In the genomic region with DNA sequence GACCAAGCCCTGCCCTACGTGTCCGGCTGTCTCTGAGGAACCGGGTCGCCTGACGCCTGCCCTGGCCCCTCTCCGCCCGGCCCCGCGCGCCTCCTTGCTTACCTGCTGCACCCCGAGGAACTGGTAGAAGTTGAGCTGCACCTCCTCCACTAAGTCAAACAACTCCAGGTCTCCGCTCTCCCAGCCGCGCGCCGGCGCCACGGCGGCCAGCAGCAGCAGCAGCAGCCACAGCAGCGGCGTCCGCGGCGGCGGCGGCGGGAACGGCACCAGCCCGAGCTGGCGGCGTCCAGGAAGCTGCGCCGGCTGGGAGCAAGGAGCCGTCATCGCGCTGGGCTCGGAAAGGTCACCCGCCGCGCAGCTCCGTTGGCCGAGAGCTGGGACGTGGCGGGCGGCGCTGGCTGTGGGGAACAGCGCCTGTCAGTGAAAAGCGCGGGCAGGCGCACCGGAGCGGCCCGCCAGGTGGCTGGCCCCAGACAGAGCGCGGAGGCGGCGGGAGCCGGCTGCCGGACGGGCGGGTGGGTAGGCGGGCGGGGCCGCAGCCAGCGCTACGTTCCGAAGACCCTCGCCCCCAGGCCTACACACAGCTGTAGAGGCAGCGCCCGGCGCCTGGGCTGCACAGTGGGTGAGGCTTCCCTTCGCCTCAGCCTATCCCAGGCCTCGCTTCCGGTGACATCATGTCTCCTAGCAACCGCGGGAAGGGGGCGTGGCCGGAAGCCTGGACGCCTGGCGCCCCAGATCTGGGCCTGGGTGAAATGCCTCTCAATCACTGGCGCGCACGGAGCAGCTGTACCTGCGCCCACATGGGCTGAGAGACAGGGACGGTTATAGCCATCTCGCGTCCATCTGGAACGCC, we compare ENCODE assay signal across 8 cellular contexts. TPM values are rescaled to one million over a fixed set of nuclear protein-coding genes. Genes with fewer than 3 reads are reported as not detected.
DNase-seq lines count a peak whose midpoint lies in the region; ATAC-seq and TF ChIP-seq lines count a peak whose summit lies in the region.

A gene with protein sequence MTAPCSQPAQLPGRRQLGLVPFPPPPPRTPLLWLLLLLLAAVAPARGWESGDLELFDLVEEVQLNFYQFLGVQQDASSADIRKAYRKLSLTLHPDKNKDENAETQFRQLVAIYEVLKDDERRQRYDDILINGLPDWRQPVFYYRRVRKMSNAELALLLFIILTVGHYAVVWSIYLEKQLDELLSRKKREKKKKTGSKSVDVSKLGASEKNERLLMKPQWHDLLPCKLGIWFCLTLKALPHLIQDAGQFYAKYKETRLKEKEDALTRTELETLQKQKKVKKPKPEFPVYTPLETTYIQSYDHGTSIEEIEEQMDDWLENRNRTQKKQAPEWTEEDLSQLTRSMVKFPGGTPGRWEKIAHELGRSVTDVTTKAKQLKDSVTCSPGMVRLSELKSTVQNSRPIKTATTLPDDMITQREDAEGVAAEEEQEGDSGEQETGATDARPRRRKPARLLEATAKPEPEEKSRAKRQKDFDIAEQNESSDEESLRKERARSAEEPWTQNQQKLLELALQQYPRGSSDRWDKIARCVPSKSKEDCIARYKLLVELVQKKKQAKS (minus strand): TSS at position 620 of the 853 bp plus-strand sequence. CDS start 296 bp downstream, at position 324.

- POLR2A ChIA-PET in AG04449 (lab: Yijun Ruan, JAX), result interaction anchor here (0.6 to 1.2 kb wide), 3 partner anchors 10 to 822 kb away, joined by 3 to 4 read pairs (median 3); no protein-coding TSS in a partner anchor

- TF ChIP-seq CTCF in AG04449 (IDR thresholded peaks at IDR 0.05; ENCODE audit: insufficient read depth, low read length, missing control alignments) (no peak), VCaP (conservative IDR thresholded peaks at IDR 0.05) (0 out of 2 replicates have a peak, but pooled peaks have one; percentile 18), breast epithelium (IDR thresholded peaks at IDR 0.05) (peak in 1 of 3 donors; percentile 37)

- no peaks in the 10 kb centered on the region for H3K4me1 ChIP-seq in breast epithelium

- intact Hi-C loops in breast epithelium (cut with DNase I; ENCODE audit: low total_unique reads), result loop anchor here (10.0 kb wide), 1 partner anchor 509 kb away; no protein-coding TSS in a partner anchor

- H3K27me3 ChIP-seq in breast epithelium, result no peaks in the 10 kb centered on the region

- peak within 1 kb of the TSS; percentile 79 for H3K27ac ChIP-seq in VCaP
- peak within 1 kb of the TSS; percentile 95 to 96 for H3K27ac ChIP-seq in breast epithelium
- peak within 1 kb of the TSS; percentile 75 to 97 (median 93) for H3K27ac ChIP-seq in skin epidermis

- H3K4me3 ChIP-seq in AG04449 (ENCODE audit: low read depth, low read length), result peak within 1 kb of the TSS; percentile 89
- peak within 1 kb of the TSS; percentile 67 to 74 (median 72) for H3K4me3 ChIP-seq in breast epithelium
- peak within 1 kb of the TSS; percentile 89 for H3K4me3 ChIP-seq in iPS-18c (ENCODE audit: insufficient read depth, low read depth, low read length)
- peak within 1 kb of the TSS; percentile 65 to 95 (median 86) for H3K4me3 ChIP-seq in skin epidermis

- H3K36me3 ChIP-seq in breast epithelium, result no peaks in the 10 kb centered on the region

- TF ChIP-seq POLR2A in breast epithelium (IDR thresholded peaks at IDR 0.05), result no peak

- CTCF ChIA-PET in AG04449 (lab: Yijun Ruan, JAX), result interaction anchor here (0.6 to 3.5 kb wide), 11 partner anchors 10 to 986 kb away, joined by 3 to 18 read pairs (median 4); no protein-coding TSS in a partner anchor

- ATAC-seq in GM18873 (IDR thresholded peaks at IDR 0.05; ENCODE audit: low FRiP score, unreplicated experiment) (peak; percentile 92), HG03139 (IDR thresholded peaks at IDR 0.05; ENCODE audit: unreplicated experiment) (peak; percentile 89)

- DNase-seq in AG04449 (ENCODE audit: low read depth, low spot score) (peak; percentile 46), NCI-H2196 treated with DMSO at 0.1 percent for 48 hours (lab: John Stamatoyannopoulos, UW; ENCODE audit: unreplicated experiment) (peak; percentile 65), breast epithelium (ENCODE audit: low spot score in 2 of 2) (peak; percentile 97 to 98)

- no peaks in the 10 kb centered on the region for H3K9me3 ChIP-seq in breast epithelium
- H3K9me3 ChIP-seq in iPS-18c (ENCODE audit: control insufficient read depth, insufficient read depth, low read length), result no peaks in the 10 kb centered on the region

RNA-seq across cellular contexts. Expression of the gene that starts here (rescaled TPM):
- 10 to 100 TPM; 63.7 to 93.0 (median 92.1) TPM for total RNA-seq in breast epithelium

Comparison
In these comparisons a context has a peak if more than half of its experiments do, and no peak if none do; other contexts are left out.
1. Peak in every context shown above with its lines: DNase-seq, ATAC-seq, H3K4me3 ChIP-seq and H3K27ac ChIP-seq.
2. DNase-seq: peak in every context shown above with its lines; median percentile 98 in breast epithelium; 65 in NCI-H2196 treated with DMSO at 0.1 percent for 48 hours; 46 in AG04449.